Comparison of ENCODE assay signal across 1 cellular context in genomic region chr15:64355559-64356442, GRCh38.
TF ChIP-seq lines count a peak whose summit lies in the region.

Gene CSNK1G1 (minus strand): TSS chr15:64356173. CDS start chr15:64300499, 55,674 bp downstream.

TF ChIP-seq in HCT116, 20 proteins besides CTCF, POLR2A, EP300 and RAD21 (continued from another document):
- TF ChIP-seq POLR2AphosphoS5 (IDR thresholded peaks at IDR 0.05; ENCODE audit: low read depth, low read length) (peak; percentile 60; the same call in 1 of the 2 replicates), CBX3 (IDR thresholded peaks at IDR 0.05; ENCODE audit: low read depth) (no peak)
